10 cellular contexts compared by ENCODE assay signal in the genomic region with DNA sequence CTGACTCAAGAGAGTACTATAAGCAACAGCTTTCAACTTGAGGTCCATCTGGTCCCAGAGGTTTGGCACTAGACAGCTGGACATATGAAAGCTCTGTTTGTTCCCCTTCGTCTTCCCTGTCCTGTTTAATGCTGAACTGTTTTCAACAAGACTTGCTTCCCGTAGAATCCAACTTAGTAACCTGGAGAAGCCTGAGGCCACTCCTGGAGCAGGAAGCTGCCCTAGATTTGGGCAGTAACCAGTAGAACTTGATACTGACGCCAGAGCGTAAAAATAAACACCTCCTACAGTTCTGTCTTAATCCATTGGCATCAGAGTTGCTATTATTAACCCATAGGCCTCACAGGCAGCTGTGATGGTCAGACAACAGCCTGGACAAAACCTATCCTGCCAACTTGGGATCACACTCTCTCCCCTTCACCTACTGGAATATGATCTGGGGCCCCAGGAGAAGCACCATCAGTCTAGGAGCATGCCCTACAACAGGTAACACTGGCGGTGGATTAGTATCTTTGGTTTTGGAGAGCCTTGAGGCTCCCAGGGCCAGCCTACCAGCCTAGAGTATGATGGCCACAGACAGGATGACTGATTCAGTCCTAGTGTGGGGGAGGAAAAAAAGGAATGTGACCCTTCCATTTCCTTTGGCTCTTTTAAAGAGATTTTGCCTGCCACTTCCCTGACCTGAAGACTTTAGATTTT. TPM values are rescaled to one million over a fixed set of nuclear protein-coding genes. Genes with fewer than 3 reads are reported as not detected.
DNase-seq lines count a peak whose midpoint lies in the region; ATAC-seq and TF ChIP-seq lines count a peak whose summit lies in the region.
"Had no signal": no experiment of that assay in that cellular context is flagged by ENCODE, and none has a peak within 500 bp of the region (broad histone marks: within the 10 kb centered on the region; RNA-seq: fewer than 3 reads in every experiment).

No MANE protein-coding gene starts in this region.

- peak; percentile 67 for DNase-seq in GM23248
- DNase-seq in right cardiac atrium: no peak
- no peak for DNase-seq in sigmoid colon
- DNase-seq in activated CD4-positive, alpha-beta T cell treated with anti-CD3 and anti-CD28 coated beads, Interleukin-2, amount 50 U/mL, for 48 hours: no peak
- no peak for DNase-seq in effector CD8-positive, alpha-beta T cell (lab: John Stamatoyannopoulos, UW)
- DNase-seq in HT-29 (ENCODE audit: low spot score): no peak
- DNase-seq: effector memory CD8-positive, alpha-beta T cell; NCI-H187 had no signal

- peaks cover 78% of the 10 kb centered on the region for H3K79me2 ChIP-seq in GM23248 (ENCODE audit: insufficient read depth)

- peak overlapping the region; percentile 47 to 95 (median 93) for H3K27ac Mint-ChIP-seq in brain
- H3K27ac Mint-ChIP-seq: effector memory CD8-positive, alpha-beta T cell had no signal

- H3K9ac ChIP-seq in GM23248: peak overlapping the region; percentile 73

- TF ChIP-seq EP300 in sigmoid colon (IDR thresholded peaks at IDR 0.05): no peak

- 12 to 22% methylated on average over 5 of the region's 5 CpGs for WGBS in GM23248 (ENCODE audit: low coverage in 1 of 2, low lambda C conversion rate in 2 of 2, missing lambda C conversion rate in 2 of 2), 2 experiments
- 28% methylated on average over 5 of the region's 5 CpGs for WGBS in right cardiac atrium
- WGBS in sigmoid colon, 2 donors: 82 to 86% methylated on average over 5 of the region's 5 CpGs

- TF ChIP-seq CTCF in brain (conservative IDR thresholded peaks at IDR 0.05) (no peak), sigmoid colon (IDR thresholded peaks at IDR 0.05) (no peak)

- ATAC-seq in right cardiac atrium (peak; percentile 71 to 79), GM18858 (IDR thresholded peaks at IDR 0.05; ENCODE audit: unreplicated experiment) (no peak)
- ATAC-seq: effector memory CD8-positive, alpha-beta T cell had no signal

- intact Hi-C loops in right cardiac atrium (cut with DNase I) (no loop called here), sigmoid colon (cut with DNase I) (no loop called here)

- H3K27me3 ChIP-seq in GM23248 (replicated peaks; ENCODE audit: insufficient read depth) (no peaks in the 10 kb centered on the region), right cardiac atrium (ENCODE audit: control insufficient read depth, insufficient read depth) (no peaks in the 10 kb centered on the region), sigmoid colon (no peaks in the 10 kb centered on the region)

- H3K4me2 ChIP-seq in GM23248 (ENCODE audit: unreplicated experiment): peak overlapping the region; percentile 82

- no peaks in the 10 kb centered on the region for H3K36me3 ChIP-seq in GM23248 (ENCODE audit: low read depth)
- H3K36me3 ChIP-seq in sigmoid colon: no peaks in the 10 kb centered on the region

- in situ Hi-C loops in GM23248 (cut with MboI): no loop called here

- no peaks in the 10 kb centered on the region for H3K9me3 ChIP-seq in GM23248 (ENCODE audit: low read depth)
- no peaks in the 10 kb centered on the region for H3K9me3 ChIP-seq in right cardiac atrium (ENCODE audit: control insufficient read depth, low read length)
- H3K9me3 ChIP-seq in sigmoid colon: no peaks in the 10 kb centered on the region

- H4K20me1 ChIP-seq in GM23248 (ENCODE audit: insufficient read depth): no peaks in the 10 kb centered on the region

- H3K4me3 Mint-ChIP-seq in brain: peak overlapping the region in 2 of 5 experiments; percentile 52 to 56
- H3K4me3 Mint-ChIP-seq: effector memory CD8-positive, alpha-beta T cell had no signal

- H3K27ac ChIP-seq in GM23248 (peak overlapping the region; percentile 98), right cardiac atrium (ENCODE audit: low read length) (peak overlapping the region; percentile 83), sigmoid colon (peak overlapping the region; percentile 79 to 90 (median 87))

- H3K9me2 ChIP-seq in GM23248 (ENCODE audit: insufficient read depth): no peaks in the 10 kb centered on the region

- H3K27me3 Mint-ChIP-seq in brain: no peaks in the 10 kb centered on the region

- H3K4me1 Mint-ChIP-seq in brain: peaks cover 60% of the 10 kb centered on the region

- peaks cover 96% of the 10 kb centered on the region for H3F3A ChIP-seq in GM23248 (ENCODE audit: insufficient read depth)

- H3K4me3 ChIP-seq in GM23248 (peak overlapping the region; percentile 44), right cardiac atrium (ENCODE audit: low read length) (no peak overlapping the region), sigmoid colon (no peak overlapping the region)

- no peaks in the 10 kb centered on the region for H3K36me3 Mint-ChIP-seq in brain

- no peak for TF ChIP-seq POLR2A in sigmoid colon (IDR thresholded peaks at IDR 0.05)

- no peaks in the 10 kb centered on the region for H3K9me3 Mint-ChIP-seq in brain
- H3K9me3 Mint-ChIP-seq: effector memory CD8-positive, alpha-beta T cell had no signal

- no peak overlapping the region for H2AFZ ChIP-seq in GM23248

- H3K4me1 ChIP-seq in GM23248 (ENCODE audit: insufficient read depth) (peaks cover 98% of the 10 kb centered on the region), right cardiac atrium (ENCODE audit: control insufficient read depth, insufficient read depth, low read length) (peaks cover 42% of the 10 kb centered on the region), sigmoid colon (peaks cover 0 to 100% (median 91%) of the 10 kb centered on the region in 4 donors)

RNA-seq across cellular contexts. Expression of gene RUSC2, which starts 29.2 kb away (rescaled TPM):
- 74.0 and 78.4 TPM in 2 replicates for total RNA-seq in GM23248 (2014; rRNA removed; shearing (Covaris generic))
- polyA plus RNA-seq in GM23248 (2016; fragmentation: Nextera tagmentation; extraction: Ambion mirVana) (31.7 and 34.0 TPM in 2 replicates), brain (ENCODE audit: insufficient read depth, low read depth, low replicate concordance) (45.0 TPM), right cardiac atrium (23.6 TPM), sigmoid colon (1 to 10 TPM in 2 of 3 donors, under 1 TPM in 1; 0.92 to 5.6 (median 1.2) TPM)
- total RNA-seq in right cardiac atrium (10 to 100 TPM; 30.7 to 41.4 (median 35.5) TPM), sigmoid colon (10 to 100 TPM; 30.9 to 47.1 (median 43.4) TPM)
- 0.94 and 2.0 TPM in 2 replicates for total RNA-seq in HT-29 (2014; rRNA removed; shearing (Covaris generic))

Comparison
In these comparisons a context has a peak if more than half of its experiments do, and no peak if none do; other contexts are left out.
1. RNA of gene RUSC2, which starts 29.2 kb away (total RNA-seq): 74.0 to 78.4 TPM in GM23248, 30.9 to 47.1 TPM in sigmoid colon and 30.7 to 41.4 TPM in right cardiac atrium; 0.94 to 2.0 TPM in HT-29; every median in the first group is over 10 times any median in the second.
2. Peak in every context shown above with its lines, with median percentiles within 50 percentile points of each other: H3K27ac ChIP-seq.